Comparison of ENCODE assay signal across 17 cellular contexts in the genomic region with DNA sequence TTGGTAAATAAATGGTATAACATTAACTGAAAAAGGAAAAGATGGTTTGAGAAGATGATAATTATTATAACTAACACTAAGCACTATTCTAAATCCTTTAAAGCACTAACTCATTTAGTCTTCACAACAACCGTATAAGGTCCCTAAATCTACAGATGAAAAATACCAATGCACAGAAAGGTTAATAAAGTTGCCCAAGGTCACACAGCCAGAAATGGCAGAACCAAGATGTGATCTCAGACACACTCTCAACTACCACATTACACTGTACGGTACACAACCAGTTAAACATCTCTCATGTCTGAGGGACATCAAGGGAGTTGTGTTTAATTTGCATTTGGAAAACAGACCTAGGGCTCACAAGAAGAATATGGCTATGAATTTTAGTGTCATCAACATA. TPM values are rescaled to one million over a fixed set of nuclear protein-coding genes. Genes with fewer than 3 reads are reported as not detected.
DNase-seq lines count a peak whose midpoint lies in the region; ATAC-seq and TF ChIP-seq lines count a peak whose summit lies in the region.
"Had no signal": no experiment of that assay in that cellular context is flagged by ENCODE, and none has a peak within 500 bp of the region (broad histone marks: within the 10 kb centered on the region; RNA-seq: fewer than 3 reads in every experiment).

No MANE protein-coding gene starts in this region.

- peak overlapping the region; percentile 96 for H3K27ac Mint-ChIP-seq in activated CD4-positive, alpha-beta T cell treated with anti-CD3 and anti-CD28 coated beads, Interleukin-2, amount 10 ng/mL, durations not matched to agents 7 days and 5 days

- H4K20me1 ChIP-seq in smooth muscle cell (ENCODE audit: low read depth) = no peaks in the 10 kb centered on the region

- H3K9me3 ChIP-seq in Peyer's patch (no peaks in the 10 kb centered on the region), colonic mucosa (no peaks in the 10 kb centered on the region), smooth muscle cell (replicated peaks; ENCODE audit: low read depth) (no peaks in the 10 kb centered on the region)
- H3K9me3 ChIP-seq: ascending aorta had no signal

- H3F3A ChIP-seq in smooth muscle cell (ENCODE audit: low read depth) = peaks cover 14% of the 10 kb centered on the region

- 90% methylated on average over 2 of the region's 2 CpGs for WGBS in smooth muscle cell (ENCODE audit: low lambda C conversion rate)

- TF ChIP-seq CTCF in Peyer's patch (IDR thresholded peaks at IDR 0.05) (no peak), colonic mucosa (IDR thresholded peaks at IDR 0.05) (no peak), smooth muscle cell (IDR thresholded peaks at IDR 0.05; ENCODE audit: borderline replicate concordance, insufficient read depth, poor library complexity, severe bottlenecking) (no peak)

- TF ChIP-seq POLR2A in Peyer's patch (IDR thresholded peaks at IDR 0.05) = no peak

- H3K36me3 Mint-ChIP-seq in activated CD4-positive, alpha-beta T cell treated with anti-CD3 and anti-CD28 coated beads, Interleukin-2, amount 10 ng/mL, durations not matched to agents 7 days and 5 days (ENCODE audit: low read depth) = peaks cover 68% of the 10 kb centered on the region
- H3K36me3 Mint-ChIP-seq: type B pancreatic cell had no signal

- no peak for ATAC-seq in HG03378 (IDR thresholded peaks at IDR 0.05; ENCODE audit: unreplicated experiment)
- ATAC-seq: HCT116 had no signal

- peak overlapping the region; percentile 56 to 70 (median 64) for H3K27ac ChIP-seq in Peyer's patch
- H3K27ac ChIP-seq in colonic mucosa = peak overlapping the region; percentile 30
- peak overlapping the region; percentile 92 for H3K27ac ChIP-seq in smooth muscle cell (ENCODE audit: low read depth)
- H3K27ac ChIP-seq: ascending aorta had no signal

- no peak for DNase-seq in activated CD4-positive, alpha-beta T cell treated with anti-CD3 and anti-CD28 coated beads, Interleukin-2, amount 10 ng/mL, durations not matched to agents 7 days and 5 days
- no peak for DNase-seq in activated CD4-positive, alpha-beta T cell treated with anti-CD3 and anti-CD28 coated beads, Interleukin-2, amount 50 U/mL, for 4 hours
- DNase-seq in Peyer's patch (no peak), colonic mucosa (no peak), smooth muscle cell (lab: John Stamatoyannopoulos, UW; ENCODE audit: unreplicated experiment) (no peak), NCI-H146 (lab: John Stamatoyannopoulos, UW) (no peak), NCI-H2196 (lab: John Stamatoyannopoulos, UW; ENCODE audit: unreplicated experiment) (no peak)
- DNase-seq: activated CD8-positive, alpha-beta memory T cell treated with anti-CD3 and anti-CD28 coated beads, Interleukin-2, amount 50 U/mL, for 48 hours; cortex of kidney; islet precursor cell; NCI-H2029; NCI-H526 had no signal

- H3K79me2 ChIP-seq in smooth muscle cell (ENCODE audit: low read depth) = peaks cover 9% of the 10 kb centered on the region

- CTCF ChIA-PET in activated CD4-positive, alpha-beta T cell treated with anti-CD3 and anti-CD28 coated beads, Interleukin-2, amount 10 ng/mL, durations not matched to agents 7 days and 5 days (lab: Charles Lee) = interaction anchor here (0.8 to 1.5 kb wide), 4 partner anchors 10 to 49 kb away, joined by 3 to 6 read pairs (median 3); no protein-coding TSS in a partner anchor

- no peaks in the 10 kb centered on the region for H3K9me3 Mint-ChIP-seq in activated CD4-positive, alpha-beta T cell treated with anti-CD3 and anti-CD28 coated beads, Interleukin-2, amount 10 ng/mL, durations not matched to agents 7 days and 5 days
- H3K9me3 Mint-ChIP-seq: type B pancreatic cell had no signal

- H3K9ac ChIP-seq in colonic mucosa (ENCODE audit: low read depth in 2 of 2, low read length in 2 of 2) (no peak overlapping the region), smooth muscle cell (ENCODE audit: low read depth) (peak overlapping the region; percentile 43)

- H3K4me1 Mint-ChIP-seq in activated CD4-positive, alpha-beta T cell treated with anti-CD3 and anti-CD28 coated beads, Interleukin-2, amount 10 ng/mL, durations not matched to agents 7 days and 5 days = peaks cover 65% of the 10 kb centered on the region

- POLR2A ChIA-PET in activated CD4-positive, alpha-beta T cell treated with anti-CD3 and anti-CD28 coated beads, Interleukin-2, amount 10 ng/mL, durations not matched to agents 7 days and 5 days (lab: Charles Lee) = interaction anchor here (0.6 kb wide), 1 partner anchor 109 kb away, joined by 3 read pairs; no protein-coding TSS in a partner anchor

- peaks cover 0 to 4% (median 0%) of the 10 kb centered on the region in 4 donors for H3K4me1 ChIP-seq in Peyer's patch
- no peaks in the 10 kb centered on the region for H3K4me1 ChIP-seq in colonic mucosa
- H3K4me1 ChIP-seq in smooth muscle cell (ENCODE audit: low read depth) = peaks cover 13% of the 10 kb centered on the region
- H3K4me1 ChIP-seq: ascending aorta had no signal

- intact Hi-C loops in colonic mucosa (cut with DNase I) = no loop called here

- H3K4me2 ChIP-seq in smooth muscle cell = peak overlapping the region; percentile 80

- no peak overlapping the region for H2AFZ ChIP-seq in smooth muscle cell (ENCODE audit: low read depth)

- peak overlapping the region; percentile 28 for H3K4me3 Mint-ChIP-seq in activated CD4-positive, alpha-beta T cell treated with anti-CD3 and anti-CD28 coated beads, Interleukin-2, amount 10 ng/mL, durations not matched to agents 7 days and 5 days

- no peaks in the 10 kb centered on the region for H3K27me3 Mint-ChIP-seq in activated CD4-positive, alpha-beta T cell treated with anti-CD3 and anti-CD28 coated beads, Interleukin-2, amount 10 ng/mL, durations not matched to agents 7 days and 5 days
- H3K27me3 Mint-ChIP-seq: type B pancreatic cell had no signal

- H3K4me3 ChIP-seq in Peyer's patch (no peak overlapping the region), colonic mucosa (no peak overlapping the region), smooth muscle cell (no peak overlapping the region)
- H3K4me3 ChIP-seq: ascending aorta, GM12878 had no signal

- no peaks in the 10 kb centered on the region for H3K27me3 ChIP-seq in Peyer's patch
- H3K27me3 ChIP-seq in colonic mucosa = no peaks in the 10 kb centered on the region
- H3K27me3 ChIP-seq in smooth muscle cell (ENCODE audit: low read depth) = no peaks in the 10 kb centered on the region
- H3K27me3 ChIP-seq: ascending aorta had no signal

- no peaks in the 10 kb centered on the region for H3K36me3 ChIP-seq in Peyer's patch
- no peaks in the 10 kb centered on the region for H3K36me3 ChIP-seq in colonic mucosa
- no peaks in the 10 kb centered on the region for H3K36me3 ChIP-seq in smooth muscle cell (ENCODE audit: low read depth)
- H3K36me3 ChIP-seq: ascending aorta had no signal

RNA-seq across cellular contexts. Expression of a gene that starts 23.1 kb away (rescaled TPM):
- total RNA-seq in activated CD4-positive, alpha-beta T cell treated with anti-CD3 and anti-CD28 coated beads, Interleukin-2, amount 10 ng/mL, durations not matched to agents 7 days and 5 days = 10 to 100 TPM; 63.4 to 65.8 TPM
- total RNA-seq in Peyer's patch = 10 to 100 TPM in 3 of 4 donors, 1 to 10 TPM in 1; 8.3 to 30.8 (median 18.2) TPM
- 10 to 100 TPM; 46.0 to 69.6 TPM for total RNA-seq in colonic mucosa
- total RNA-seq in smooth muscle cell = 14.6 and 18.0 TPM in 2 replicates
- polyA plus RNA-seq in smooth muscle cell = 15.6 and 16.6 TPM in 2 replicates

RNA-seq across cellular contexts. Expression of a gene that starts 52.4 kb away (rescaled TPM):
- 10 to 100 TPM; 11.0 to 11.4 TPM for total RNA-seq in activated CD4-positive, alpha-beta T cell treated with anti-CD3 and anti-CD28 coated beads, Interleukin-2, amount 10 ng/mL, durations not matched to agents 7 days and 5 days
- total RNA-seq in Peyer's patch (10 to 100 TPM in 1 of 4 donors, 1 to 10 TPM in 3; 4.2 to 12.0 (median 7.1) TPM), colonic mucosa (10 to 100 TPM; 11.8 to 13.0 TPM), smooth muscle cell (14.6 and 32.2 TPM in 2 replicates)
- 18.4 and 25.0 TPM in 2 replicates for polyA plus RNA-seq in smooth muscle cell

RNA-seq across cellular contexts. Expression of a gene that starts 52.5 kb away (rescaled TPM):
- total RNA-seq in activated CD4-positive, alpha-beta T cell treated with anti-CD3 and anti-CD28 coated beads, Interleukin-2, amount 10 ng/mL, durations not matched to agents 7 days and 5 days = 10 to 100 TPM; 22.2 to 23.4 TPM
- total RNA-seq in Peyer's patch (10 to 100 TPM in 3 of 4 donors, 1 to 10 TPM in 1; 3.2 to 34.7 (median 15.4) TPM), colonic mucosa (10 to 100 TPM; 15.0 to 15.8 TPM), smooth muscle cell (12.9 and 18.8 TPM in 2 replicates)
- 10.4 and 11.1 TPM in 2 replicates for polyA plus RNA-seq in smooth muscle cell

Comparison
In these comparisons a context has a peak if more than half of its experiments do, and no peak if none do; other contexts are left out.
1. H3K27ac ChIP-seq: peak in every context shown above with its lines; median percentile 92 in smooth muscle cell; 64 in Peyer's patch; 30 in colonic mucosa.